Comparison of ENCODE assay signal across 38 cellular contexts in genomic region chr4:66355328-66355727, GRCh38.
"Had no signal": no experiment of that assay in that cellular context is flagged by ENCODE, and none has a peak within 500 bp of the region (broad histone marks: within the 10 kb centered on the region; RNA-seq: fewer than 3 reads in every experiment).

No MANE protein-coding gene starts in this region.

- H3K4me3 Mint-ChIP-seq: activated naive CD4-positive, alpha-beta T cell treated with anti-CD3 and anti-CD28 coated beads for 36 hours; activated naive CD4-positive, alpha-beta T cell treated with anti-CD3 and anti-CD28 coated beads, Interleukin-2, amount 10 ng/mL, durations not matched to agents 7 days and 5 days; activated naive CD4-positive, alpha-beta T cell treated with anti-CD3 and anti-CD28 coated beads, Interleukin-2, amount 50 U/mL, for 24 hours; activated naive CD8-positive, alpha-beta T cell; activated naive CD8-positive, alpha-beta T cell treated with anti-CD3 and anti-CD28 coated beads for 36 hours; activated naive CD8-positive, alpha-beta T cell treated with anti-CD3 and anti-CD28 coated beads, Interleukin-2, amount 10 ng/mL, durations not matched to agents 7 days and 5 days; activated naive CD8-positive, alpha-beta T cell treated with anti-CD3 and anti-CD28 coated beads, Interleukin-2, amount 50 U/mL, for 24 hours; activated T-cell treated with anti-CD3 and anti-CD28 coated beads, Interleukin-2, amount 50 U/mL, for 24 hours; activated T-cell treated with anti-CD3 and anti-CD28 coated beads, Interleukin-2, amount 50 U/mL, for 4 hours; activated T-cell treated with anti-CD3 and anti-CD28 coated beads, Interleukin-2, amount 50 U/mL, for 72 hours; activated T-helper 1 cell treated with anti-CD3 and anti-CD28 coated beads, Interleukin-12 subunit alpha, Interleukin-12 subunit beta, Interleukin-2, Interleukin-4 antibody, amounts not matched to agents 30 ng/mL and 10 ng/mL and 1 ng/mL, durations not matched to agents 14 hours and 24 hours and 36 hours; activated T-helper 17 cell treated with anti-CD3 and anti-CD28 coated beads, Interleukin-2, amount 50 U/mL, for 72 hours; brain; central memory CD8-positive, alpha-beta T cell had no signal

- DNase-seq: activated effector memory CD4-positive, alpha-beta T cell treated with anti-CD3 and anti-CD28 coated beads, Interleukin-2, amount 50 U/mL, for 16 hours; activated effector memory CD4-positive, alpha-beta T cell treated with Interleukin-2 at 50 U/mL for 16 hours; activated gamma-delta T cell; activated gamma-delta T cell treated with Interleukin-2 at 50 U/mL for 16 hours; activated naive CD4-positive, alpha-beta T cell; activated naive CD4-positive, alpha-beta T cell treated with anti-CD3 and anti-CD28 coated beads for 36 hours; activated naive CD4-positive, alpha-beta T cell treated with anti-CD3 and anti-CD28 coated beads, Interleukin-2, amount 10 ng/mL, durations not matched to agents 7 days and 5 days; activated naive CD4-positive, alpha-beta T cell treated with anti-CD3 and anti-CD28 coated beads, Interleukin-2, amount 50 U/mL, for 16 hours; activated naive CD4-positive, alpha-beta T cell treated with Interleukin-2 at 50 U/mL for 16 hours; activated naive CD8-positive, alpha-beta T cell treated with anti-CD3 and anti-CD28 coated beads for 36 hours; activated naive CD8-positive, alpha-beta T cell treated with anti-CD3 and anti-CD28 coated beads, Interleukin-2, amount 10 ng/mL, durations not matched to agents 7 days and 5 days; activated naive CD8-positive, alpha-beta T cell treated with anti-CD3 and anti-CD28 coated beads, Interleukin-2, amount 50 U/mL, for 24 hours; activated T-cell treated with anti-CD3 and anti-CD28 coated beads, Interleukin-2, amount 50 U/mL, for 1 hour; activated T-cell treated with anti-CD3 and anti-CD28 coated beads, Interleukin-2, amount 50 U/mL, for 24 hours; activated T-cell treated with anti-CD3 and anti-CD28 coated beads, Interleukin-2, amount 50 U/mL, for 4 hours; activated T-cell treated with anti-CD3 and anti-CD28 coated beads, Interleukin-2, amount 50 U/mL, for 48 hours; activated T-cell treated with anti-CD3 and anti-CD28 coated beads, Interleukin-2, amount 50 U/mL, for 72 hours; adrenal gland; amniotic stem cell; amygdala; anterior cingulate cortex; aorta; body of pancreas; brain microvascular endothelial cell; caudate nucleus; central memory CD4-positive, alpha-beta T cell; cerebellar nuclear complex had no signal

- H3K27ac ChIP-seq: adrenal gland, ascending aorta, body of pancreas, brain microvascular endothelial cell, breast epithelium, cardiac muscle cell had no signal

- H3K4me1 Mint-ChIP-seq: activated naive CD4-positive, alpha-beta T cell treated with anti-CD3 and anti-CD28 coated beads, Interleukin-2, amount 10 ng/mL, durations not matched to agents 7 days and 5 days; activated naive CD4-positive, alpha-beta T cell treated with anti-CD3 and anti-CD28 coated beads, Interleukin-2, amount 50 U/mL, for 24 hours; activated naive CD8-positive, alpha-beta T cell treated with anti-CD3 and anti-CD28 coated beads for 36 hours; activated naive CD8-positive, alpha-beta T cell treated with anti-CD3 and anti-CD28 coated beads, Interleukin-2, amount 10 ng/mL, durations not matched to agents 7 days and 5 days; activated naive CD8-positive, alpha-beta T cell treated with anti-CD3 and anti-CD28 coated beads, Interleukin-2, amount 50 U/mL, for 24 hours; activated T-helper 17 cell treated with anti-CD3 and anti-CD28 coated beads, Interleukin-2, amount 50 U/mL, for 72 hours; central memory CD8-positive, alpha-beta T cell had no signal

- H3K36me3 ChIP-seq: adrenal gland, ascending aorta, brain microvascular endothelial cell, breast epithelium, cardiac muscle cell had no signal

- H3K9me3 ChIP-seq: adrenal gland, ascending aorta, body of pancreas, breast epithelium had no signal

- H3K4me3 ChIP-seq: adrenal gland, ascending aorta, body of pancreas, breast epithelium, cardiac muscle cell had no signal

- ATAC-seq: activated naive CD4-positive, alpha-beta T cell treated with anti-CD3 and anti-CD28 coated beads, Interleukin-2, amount 50 U/mL, for 72 hours; activated naive CD8-positive, alpha-beta T cell treated with anti-CD3 and anti-CD28 coated beads, Interleukin-2, amount 50 U/mL, for 24 hours; activated T-cell treated with anti-CD3 and anti-CD28 coated beads, Interleukin-2, amount 50 U/mL, for 4 hours; activated T-cell treated with anti-CD3 and anti-CD28 coated beads, Interleukin-2, amount 50 U/mL, for 72 hours; activated T-helper 17 cell treated with anti-CD3 and anti-CD28 coated beads, Interleukin-2, amount 50 U/mL, for 72 hours; body of pancreas had no signal

- H3K27ac Mint-ChIP-seq: activated naive CD4-positive, alpha-beta T cell treated with anti-CD3 and anti-CD28 coated beads for 36 hours; activated naive CD4-positive, alpha-beta T cell treated with anti-CD3 and anti-CD28 coated beads, Interleukin-2, amount 10 ng/mL, durations not matched to agents 7 days and 5 days; activated naive CD4-positive, alpha-beta T cell treated with anti-CD3 and anti-CD28 coated beads, Interleukin-2, amount 50 U/mL, for 24 hours; activated naive CD4-positive, alpha-beta T cell treated with anti-CD3 and anti-CD28 coated beads, Interleukin-2, amount 50 U/mL, for 72 hours; activated naive CD8-positive, alpha-beta T cell; activated naive CD8-positive, alpha-beta T cell treated with anti-CD3 and anti-CD28 coated beads for 36 hours; activated naive CD8-positive, alpha-beta T cell treated with anti-CD3 and anti-CD28 coated beads, Interleukin-2, amount 10 ng/mL, durations not matched to agents 7 days and 5 days; activated naive CD8-positive, alpha-beta T cell treated with anti-CD3 and anti-CD28 coated beads, Interleukin-2, amount 50 U/mL, for 24 hours; activated T-cell treated with anti-CD3 and anti-CD28 coated beads, Interleukin-2, amount 50 U/mL, for 24 hours; activated T-cell treated with anti-CD3 and anti-CD28 coated beads, Interleukin-2, amount 50 U/mL, for 72 hours; activated T-helper 1 cell treated with anti-CD3 and anti-CD28 coated beads, Interleukin-12 subunit alpha, Interleukin-12 subunit beta, Interleukin-2, Interleukin-4 antibody, amounts not matched to agents 30 ng/mL and 10 ng/mL and 1 ng/mL, durations not matched to agents 14 hours and 24 hours and 36 hours; activated T-helper 17 cell treated with anti-CD3 and anti-CD28 coated beads, Interleukin-2, amount 50 U/mL, for 72 hours; activated T-helper 2 cell treated with anti-CD3 and anti-CD28 coated beads, Interferon-gamma antibody, Interleukin-2, Interleukin-4, amounts not matched to agents 10 μg/mL and 5 μg/mL and 100 μg/mL, durations not matched to agents 14 hours and 24 hours and 36 hours; brain had no signal

- H3K4me1 ChIP-seq: adrenal gland, ascending aorta, body of pancreas, breast epithelium had no signal

- H3K27me3 Mint-ChIP-seq: activated naive CD4-positive, alpha-beta T cell treated with anti-CD3 and anti-CD28 coated beads, Interleukin-2, amount 10 ng/mL, durations not matched to agents 7 days and 5 days; activated naive CD4-positive, alpha-beta T cell treated with anti-CD3 and anti-CD28 coated beads, Interleukin-2, amount 50 U/mL, for 24 hours; activated naive CD8-positive, alpha-beta T cell; activated naive CD8-positive, alpha-beta T cell treated with anti-CD3 and anti-CD28 coated beads for 36 hours; activated naive CD8-positive, alpha-beta T cell treated with anti-CD3 and anti-CD28 coated beads, Interleukin-2, amount 10 ng/mL, durations not matched to agents 7 days and 5 days; activated naive CD8-positive, alpha-beta T cell treated with anti-CD3 and anti-CD28 coated beads, Interleukin-2, amount 50 U/mL, for 24 hours; activated T-cell treated with anti-CD3 and anti-CD28 coated beads, Interleukin-2, amount 50 U/mL, for 24 hours; activated T-helper 17 cell treated with anti-CD3 and anti-CD28 coated beads, Interleukin-2, amount 50 U/mL, for 72 hours; central memory CD8-positive, alpha-beta T cell had no signal

- H3K36me3 Mint-ChIP-seq: activated naive CD4-positive, alpha-beta T cell treated with anti-CD3 and anti-CD28 coated beads, Interleukin-2, amount 10 ng/mL, durations not matched to agents 7 days and 5 days; activated naive CD4-positive, alpha-beta T cell treated with anti-CD3 and anti-CD28 coated beads, Interleukin-2, amount 50 U/mL, for 24 hours; activated naive CD4-positive, alpha-beta T cell treated with anti-CD3 and anti-CD28 coated beads, Interleukin-2, amount 50 U/mL, for 72 hours; activated naive CD8-positive, alpha-beta T cell; activated naive CD8-positive, alpha-beta T cell treated with anti-CD3 and anti-CD28 coated beads for 36 hours; activated naive CD8-positive, alpha-beta T cell treated with anti-CD3 and anti-CD28 coated beads, Interleukin-2, amount 10 ng/mL, durations not matched to agents 7 days and 5 days; brain had no signal

- H3K9me3 Mint-ChIP-seq: activated naive CD8-positive, alpha-beta T cell treated with anti-CD3 and anti-CD28 coated beads, Interleukin-2, amount 10 ng/mL, durations not matched to agents 7 days and 5 days; brain had no signal

- H3K27me3 ChIP-seq: adrenal gland, ascending aorta, body of pancreas, brain microvascular endothelial cell, breast epithelium, cardiac muscle cell had no signal
